ENCODE assay signal across 8 cellular contexts in the genomic region with DNA sequence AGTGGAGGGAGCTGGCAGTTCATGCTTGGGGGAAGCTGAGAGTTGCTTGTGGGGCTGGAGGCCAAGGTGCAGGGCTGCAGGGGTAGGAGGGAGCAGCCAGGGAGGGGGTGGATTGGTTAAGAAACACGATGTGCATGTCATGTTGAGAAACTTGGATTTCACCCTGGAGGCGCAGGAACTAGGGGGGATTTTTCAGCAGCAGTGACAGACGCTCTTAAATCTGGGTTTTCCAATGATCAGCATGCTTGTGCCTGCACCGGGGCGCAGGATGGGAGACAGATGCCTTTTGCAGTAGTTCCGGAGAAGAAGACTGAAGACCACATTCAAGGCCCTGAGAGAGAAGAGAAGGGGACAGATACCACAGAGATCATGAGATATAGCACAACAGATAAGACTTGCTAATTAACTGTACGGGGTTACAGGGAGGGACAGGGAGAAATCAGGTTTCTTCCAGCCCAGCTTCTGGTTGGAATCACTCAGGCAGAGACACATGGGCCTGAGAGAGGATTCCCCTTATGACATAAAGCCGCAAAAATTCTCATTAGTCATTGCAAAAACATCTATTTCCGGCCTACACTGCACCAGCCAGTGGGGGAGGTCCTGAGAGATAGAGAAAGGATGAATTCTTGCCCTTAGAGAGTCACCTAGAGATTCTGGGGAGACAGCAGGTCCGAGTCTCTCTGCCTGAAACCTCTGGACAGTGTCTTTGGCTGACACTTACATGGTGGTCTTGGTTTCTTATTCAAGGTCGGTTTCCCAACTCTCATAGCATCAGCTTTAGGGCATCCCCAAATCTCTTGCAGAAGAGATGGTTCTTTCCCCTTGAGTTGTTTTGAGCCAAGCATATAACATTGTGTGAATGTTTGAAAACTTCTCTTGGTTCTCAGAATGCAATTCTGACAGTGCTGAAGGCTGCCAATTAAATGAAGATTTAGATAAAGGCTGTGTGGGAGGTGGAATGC. TPM values are rescaled to one million over a fixed set of nuclear protein-coding genes. Genes with fewer than 3 reads are reported as not detected.
DNase-seq lines count a peak whose midpoint lies in the region; ATAC-seq, FAIRE-seq and TF ChIP-seq lines count a peak whose summit lies in the region.

No MANE protein-coding gene starts in this region.

- H3K9me3 ChIP-seq in A549 (no peaks in the 10 kb centered on the region), neuronal stem cell (replicated peaks in 1 of 2; ENCODE audit: control insufficient read depth in 2 of 2, insufficient read depth in 1 of 2, low read depth in 1 of 2, low read length in 2 of 2) (no peaks in the 10 kb centered on the region), gastroesophageal sphincter (no peaks in the 10 kb centered on the region)

- TF ChIP-seq EP300 in A549 (IDR thresholded peaks at IDR 0.05) (no peak), gastroesophageal sphincter (IDR thresholded peaks at IDR 0.05) (no peak)

- ATAC-seq in A549 (peak; percentile 94 to 96), GM19035 (IDR thresholded peaks at IDR 0.05; ENCODE audit: unreplicated experiment) (peak; percentile 82), HG03159 (IDR thresholded peaks at IDR 0.05; ENCODE audit: unreplicated experiment) (peak; percentile 82), T-cell (replicated peaks in 1 of 4) (peak; percentile 69 to 71 (median 70)), gastroesophageal sphincter (no peak)

- TF ChIP-seq CTCF in A549 (IDR thresholded peaks at IDR 0.05) (no peak), chondrocyte (IDR thresholded peaks at IDR 0.05) (no peak), gastroesophageal sphincter (IDR thresholded peaks at IDR 0.05) (no peak)

- H3K36me3 ChIP-seq in neuronal stem cell (replicated peaks in 1 of 2; ENCODE audit: control insufficient read depth in 2 of 2, insufficient read depth in 2 of 2, low read length in 2 of 2) (no peaks in the 10 kb centered on the region), gastroesophageal sphincter (no peaks in the 10 kb centered on the region)

- no peak overlapping the region for H3K4ac ChIP-seq in neuronal stem cell (ENCODE audit: low read length)

- H3K27me3 Mint-ChIP-seq in T-cell (no peaks in the 10 kb centered on the region), chondrocyte (ENCODE audit: low read depth) (no peaks in the 10 kb centered on the region)

- H3K4me2 ChIP-seq in A549 = peak overlapping the region; percentile 56
- H3K4me2 ChIP-seq in neuronal stem cell (ENCODE audit: insufficient read depth, low read length, poor library complexity, severe bottlenecking) = no peak overlapping the region

- H4K91ac ChIP-seq in neuronal stem cell (ENCODE audit: low read depth, low read length, poor library complexity) = no peak overlapping the region

- TF ChIP-seq POLR2A in A549 (IDR thresholded peaks at IDR 0.05; ENCODE audit: low read length) (no peak), gastroesophageal sphincter (IDR thresholded peaks at IDR 0.05) (no peak)

- 30% methylated on average over 11 of the region's 11 CpGs for WGBS in A549 (ENCODE audit: missing lambda C conversion rate)
- no CpG with 5 or more reads among the region's 11 CpGs for WGBS in neuronal stem cell (ENCODE audit: extremely low coverage in 2 of 2, insufficient read length in 2 of 2, insufficient replicate concordance in 1 of 2), 2 donors
- WGBS in gastroesophageal sphincter (ENCODE audit: low coverage in 1 of 2), 2 donors = 41 to 48% methylated on average over 9 to 11 of the region's 11 CpGs

- no peaks in the 10 kb centered on the region for H3K79me1 ChIP-seq in neuronal stem cell (ENCODE audit: low read depth, low read length)

- H3K9ac ChIP-seq in neuronal stem cell (ENCODE audit: low read depth, low read length, poor library complexity) = no peak overlapping the region

- H3K23ac ChIP-seq in neuronal stem cell (ENCODE audit: low read depth, low read length, poor library complexity) = no peak overlapping the region

- POLR2A ChIA-PET in A549 (lab: Yijun Ruan, JAX) (no interaction called here), T-cell (lab: Charles Lee) (no interaction called here)

- no peak overlapping the region for H3K4me3 ChIP-seq in A549
- H3K4me3 ChIP-seq in neuronal stem cell (ENCODE audit: low read length in 2 of 2) = no peak overlapping the region
- no peak overlapping the region for H3K4me3 ChIP-seq in gastroesophageal sphincter

- H2BK120ac ChIP-seq in neuronal stem cell (ENCODE audit: low read depth, low read length) = no peak overlapping the region

- H2AK5ac ChIP-seq in neuronal stem cell (ENCODE audit: low read depth, low read length) = no peak overlapping the region

- DNase-seq in A549 (ENCODE audit: low read depth in 1 of 2, low spot score in 1 of 2) = peak; percentile 44 to 66
- DNase-seq in T-cell = peak in 32 of 34 experiments; percentile 8 to 53 (median 26)
- no peak for DNase-seq in chondrocyte (ENCODE audit: low spot score)
- DNase-seq in neuronal stem cell (ENCODE audit: low spot score) = no peak
- DNase-seq in NCI-H2227 treated with DMSO at 0.1 percent for 48 hours (lab: John Stamatoyannopoulos, UW) = no peak

- H3K4me1 Mint-ChIP-seq in T-cell (peaks cover 79 to 97% (median 90%) of the 10 kb centered on the region in 3 donors), chondrocyte (ENCODE audit: low read depth) (peaks cover 64% of the 10 kb centered on the region)

- H3K36me3 Mint-ChIP-seq in T-cell (no peaks in the 10 kb centered on the region), chondrocyte (ENCODE audit: low read depth) (no peaks in the 10 kb centered on the region)

- TF ChIP-seq RAD21 in A549 (conservative IDR thresholded peaks at IDR 0.05 in 1 of 2, IDR thresholded peaks at IDR 0.05 in 1 of 2) = no peak

- peak overlapping the region; percentile 47 to 78; a peak in 5 of 6 replicates for H3K27ac ChIP-seq in A549
- H3K27ac ChIP-seq in neuronal stem cell (replicated peaks; ENCODE audit: low read length) = no peak overlapping the region
- H3K27ac ChIP-seq in gastroesophageal sphincter = no peak overlapping the region

- H3K9me3 Mint-ChIP-seq in T-cell (no peaks in the 10 kb centered on the region), chondrocyte (ENCODE audit: low read depth) (no peaks in the 10 kb centered on the region)

- FAIRE-seq in A549 (lab: Jason Lieb, UNC) = no peak

- CTCF ChIA-PET in A549 (lab: Yijun Ruan, JAX) = interaction anchor here (1.3 to 4.2 kb wide), 2 partner anchors 13 to 18 kb away, joined by 3 to 21 read pairs; no protein-coding TSS in a partner anchor
- CTCF ChIA-PET in T-cell (lab: Charles Lee) = interaction anchor here (1.2 to 5.9 kb wide), 2 partner anchors 12 to 14 kb away, joined by 3 to 46 read pairs; no protein-coding TSS in a partner anchor

- H3K27ac Mint-ChIP-seq in T-cell (peak overlapping the region; percentile 88 to 95), chondrocyte (ENCODE audit: unreplicated experiment) (peak overlapping the region; percentile 96)

- H3K18ac ChIP-seq in neuronal stem cell (ENCODE audit: low read length) = no peak overlapping the region

- H3K27me3 ChIP-seq in neuronal stem cell (ENCODE audit: control insufficient read depth in 3 of 3, insufficient read depth in 3 of 3, low read depth in 1 of 3, low read length in 3 of 3) (no peaks in the 10 kb centered on the region), gastroesophageal sphincter (peaks cover 2% of the 10 kb centered on the region)

- H2BK12ac ChIP-seq in neuronal stem cell (ENCODE audit: low read length) = no peak overlapping the region

- no peak overlapping the region for H4K8ac ChIP-seq in neuronal stem cell (ENCODE audit: low read depth, low read length)

- peak overlapping the region; percentile 37 to 65 (median 44) for H3K4me3 Mint-ChIP-seq in T-cell
- peak overlapping the region; percentile 47 for H3K4me3 Mint-ChIP-seq in chondrocyte (ENCODE audit: unreplicated experiment)

- no peak overlapping the region for H2BK15ac ChIP-seq in neuronal stem cell (ENCODE audit: low read length)

- no peak overlapping the region for H2BK5ac ChIP-seq in neuronal stem cell (ENCODE audit: low read length)

- H3K14ac ChIP-seq in neuronal stem cell (ENCODE audit: low read length) = no peak overlapping the region

- H3K4me1 ChIP-seq in A549 (peaks cover 20% of the 10 kb centered on the region), neuronal stem cell (ENCODE audit: control insufficient read depth in 2 of 2, insufficient read depth in 1 of 2, low read depth in 1 of 2, low read length in 2 of 2) (peaks cover 0 to 2% of the 10 kb centered on the region in 2 donors), gastroesophageal sphincter (peaks cover 0 to 7% (median 6%) of the 10 kb centered on the region in 3 donors)

- H2AFZ ChIP-seq in neuronal stem cell (ENCODE audit: low read length) = peak overlapping the region; percentile 31

TF ChIP-seq in A549, 52 proteins besides CTCF, POLR2A, EP300 and RAD21 (continues in another document):
- TF ChIP-seq PHF8 (IDR thresholded peaks at IDR 0.05; ENCODE audit: borderline replicate concordance, low read depth) = no peak
- TF ChIP-seq BHLHE40 (IDR thresholded peaks at IDR 0.05; ENCODE audit: low read depth, low read length) = no peak
- TF ChIP-seq, protein P1, sequence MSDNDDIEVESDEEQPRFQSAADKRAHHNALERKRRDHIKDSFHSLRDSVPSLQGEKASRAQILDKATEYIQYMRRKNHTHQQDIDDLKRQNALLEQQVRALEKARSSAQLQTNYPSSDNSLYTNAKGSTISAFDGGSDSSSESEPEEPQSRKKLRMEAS (IDR thresholded peaks at IDR 0.05) = peak; percentile 39
- no peak for TF ChIP-seq HOXB5 (CRISPR knock-in tag; IDR thresholded peaks at IDR 0.05)
- no peak for TF ChIP-seq KDM1A (IDR thresholded peaks at IDR 0.05; ENCODE audit: low read depth)
- TF ChIP-seq, protein P2, sequence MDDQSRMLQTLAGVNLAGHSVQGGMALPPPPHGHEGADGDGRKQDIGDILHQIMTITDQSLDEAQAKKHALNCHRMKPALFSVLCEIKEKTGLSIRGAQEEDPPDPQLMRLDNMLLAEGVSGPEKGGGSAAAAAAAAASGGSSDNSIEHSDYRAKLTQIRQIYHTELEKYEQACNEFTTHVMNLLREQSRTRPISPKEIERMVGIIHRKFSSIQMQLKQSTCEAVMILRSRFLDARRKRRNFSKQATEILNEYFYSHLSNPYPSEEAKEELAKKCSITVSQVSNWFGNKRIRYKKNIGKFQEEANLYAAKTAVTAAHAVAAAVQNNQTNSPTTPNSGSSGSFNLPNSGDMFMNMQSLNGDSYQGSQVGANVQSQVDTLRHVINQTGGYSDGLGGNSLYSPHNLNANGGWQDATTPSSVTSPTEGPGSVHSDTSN (IDR thresholded peaks at IDR 0.05) = no peak

RNA-seq across cellular contexts. Expression of a gene that starts 27.1 kb away (rescaled TPM):
- polyA plus RNA-seq in A549 (2011; rRNA removed) = not detected in 2 replicates
- not detected in 2 replicates for polyA plus RNA-seq in A549 (2012; cell fraction: cytosol; rRNA removed)
- polyA plus RNA-seq in A549 (2012; cell fraction: nucleus; rRNA removed) = not detected in 2 replicates
- not detected in 3 replicates for polyA plus RNA-seq in A549 (2017; fragmentation: RNase III; extraction: RNeasy Plus Mini Kit Qiagen cat#74134 plus additional on column Dnase treatment)
- polyA minus RNA-seq in A549 (2011; rRNA and poly(A)+ RNA removed) = not detected in 2 replicates
- not detected for total RNA-seq in T-cell
- 28.1 to 49.3 TPM (median 45.1 TPM) in 3 replicates for total RNA-seq in chondrocyte
- polyA plus RNA-seq in neuronal stem cell (2013, experiment 1 of 2) = 1.0 TPM
- 0.75 TPM for polyA plus RNA-seq in neuronal stem cell (2013, experiment 2 of 2)
- total RNA-seq in gastroesophageal sphincter = 10 to 100 TPM in 2 of 4 donors, 1 to 10 TPM in 2; 4.2 to 22.3 (median 11.4) TPM

Comparison
In these comparisons a context has a peak if more than half of its experiments do, and no peak if none do; other contexts are left out.
1. DNase-seq: peak in A549 (2 of 2) and T-cell (32 of 34); none in chondrocyte (single experiment), neuronal stem cell (single experiment) and NCI-H2227 treated with DMSO at 0.1 percent for 48 hours (single experiment).
2. H3K27ac ChIP-seq: peak in A549 (2 of 2); none in neuronal stem cell (single experiment) and gastroesophageal sphincter (0 of 4).
3. RNA of a gene that starts 27.1 kb away (total RNA-seq): 28.1 to 49.3 TPM in chondrocyte and 4.2 to 22.3 TPM in gastroesophageal sphincter; not detected in T-cell; every median in the first group is over 4 times any median in the second.